In genomic region chr11:47327025-47327424, GRCh38 we compare ENCODE assay signal across 31 cellular contexts. TPM values are rescaled to one million over a fixed set of nuclear protein-coding genes. Genes with fewer than 3 reads are reported as not detected.
DNase-seq lines count a peak whose midpoint lies in the region; ATAC-seq, FAIRE-seq and TF ChIP-seq lines count a peak whose summit lies in the region.
"Had no signal": no experiment of that assay in that cellular context is flagged by ENCODE, and none has a peak within 500 bp of the region (broad histone marks: within the 10 kb centered on the region; RNA-seq: fewer than 3 reads in every experiment).

No MANE protein-coding gene starts in this region.

- TF ChIP-seq RAD21 in SK-N-SH (IDR thresholded peaks at IDR 0.05; ENCODE audit: low read length) (no peak), K562 (CRISPR knock-in tag; conservative IDR thresholded peaks at IDR 0.05 in 1 of 2, IDR thresholded peaks at IDR 0.05 in 1 of 2) (no peak)

- TF ChIP-seq CTCF in SK-N-SH (IDR thresholded peaks at IDR 0.05): no peak
- no peak for TF ChIP-seq CTCF in GM13977 (IDR thresholded peaks at IDR 0.05; ENCODE audit: extremely low read depth, insufficient read depth, missing control alignments)
- TF ChIP-seq CTCF in K562 (IDR thresholded peaks at IDR 0.05 in 2 of 3, conservative IDR thresholded peaks at IDR 0.05 in 1 of 3; ENCODE audit: insufficient read depth in 2 of 3, low read depth in 1 of 3, low read length in 3 of 3): no peak
- TF ChIP-seq CTCF in ovary (IDR thresholded peaks at IDR 0.05): no peak

- TF ChIP-seq POLR2A in K562 (conservative IDR thresholded peaks at IDR 0.05): no peak
- TF ChIP-seq POLR2A in ovary (IDR thresholded peaks at IDR 0.05): no peak

- H3K9me3 ChIP-seq in SK-N-SH: no peaks in the 10 kb centered on the region
- H3K9me3 ChIP-seq in K562 (replicated peaks; ENCODE audit: control insufficient read depth, insufficient read depth, low read depth, low read length): no peaks in the 10 kb centered on the region
- no peaks in the 10 kb centered on the region for H3K9me3 ChIP-seq in ovary
- H3K9me3 ChIP-seq: esophagus muscularis mucosa, gastrocnemius medialis, prostate gland, tibial artery had no signal

- H3K79me2 ChIP-seq in SK-N-SH (ENCODE audit: insufficient read depth) (no peaks in the 10 kb centered on the region), K562 (ENCODE audit: control insufficient read depth, insufficient read depth, low read length) (no peaks in the 10 kb centered on the region)

- peaks cover 0 to 19% (median 16%) of the 10 kb centered on the region in 3 donors for H3K4me1 Mint-ChIP-seq in naive B cell
- H3K4me1 Mint-ChIP-seq: GM23338, nephron had no signal

- H3K36me3 ChIP-seq in SK-N-SH (replicated peaks in 1 of 2; ENCODE audit: control insufficient read depth in 1 of 2, insufficient read depth in 2 of 2, low read length in 1 of 2): peaks cover 2 to 33% of the 10 kb centered on the region in 2 experiments
- peaks cover 30% of the 10 kb centered on the region; the same call in 2 of the 3 replicates for H3K36me3 ChIP-seq in K562 (ENCODE audit: control insufficient read depth, insufficient read depth, low read length)
- H3K36me3 ChIP-seq in ovary: no peaks in the 10 kb centered on the region

- no peaks in the 10 kb centered on the region for H3K27me3 ChIP-seq in SK-N-SH (ENCODE audit: insufficient read depth)
- no peaks in the 10 kb centered on the region for H3K27me3 ChIP-seq in K562 (ENCODE audit: control insufficient read depth in 2 of 2, insufficient read depth in 2 of 2, low read length in 2 of 2)
- H3K27me3 ChIP-seq in ovary: no peaks in the 10 kb centered on the region
- H3K27me3 ChIP-seq: esophagus muscularis mucosa, gastrocnemius medialis, tibial artery had no signal

- no peaks in the 10 kb centered on the region for H3F3A ChIP-seq in SK-N-SH (replicated peaks; ENCODE audit: insufficient read depth)

- no peaks in the 10 kb centered on the region for H3K27me3 Mint-ChIP-seq in naive B cell

- H3K27ac ChIP-seq in SK-N-SH (ENCODE audit: low read depth in 2 of 2, low read length in 1 of 2) (no peak overlapping the region), K562 (ENCODE audit: extremely low read depth, low read depth, low read length) (no peak overlapping the region), ovary (no peak overlapping the region)
- H3K27ac ChIP-seq: C4-2B, esophagus muscularis mucosa, KMS-11, prostate gland, tibial artery, WERI-Rb-1 had no signal

- no peak for TF ChIP-seq EP300 in SK-N-SH (IDR thresholded peaks at IDR 0.05; ENCODE audit: borderline replicate concordance in 1 of 2, low read depth in 1 of 2, low read length in 1 of 2)
- no peak for TF ChIP-seq EP300 in K562 (IDR thresholded peaks at IDR 0.05; ENCODE audit: low read length)
- no peak for TF ChIP-seq EP300 in ovary (IDR thresholded peaks at IDR 0.05)

- H3K4me2 ChIP-seq in SK-N-SH (no peak overlapping the region), K562 (ENCODE audit: insufficient read depth, low read length) (no peak overlapping the region)
- H3K4me2 ChIP-seq: GM23338, KMS-11 had no signal

- POLR2A ChIA-PET in SK-N-SH (lab: Yijun Ruan, JAX): no interaction called here
- POLR2A ChIA-PET in K562 (lab: Yijun Ruan, JAX): no interaction called here

- H3K9ac ChIP-seq in SK-N-SH (no peak overlapping the region), K562 (ENCODE audit: insufficient read depth in 1 of 2, low read depth in 2 of 2, low read length in 2 of 2) (no peak overlapping the region; a peak in 1 of 4 replicates)
- H3K9ac ChIP-seq: KMS-11 had no signal

- ATAC-seq in SK-N-SH treated with all-trans-retinoic acid at 6 μM for 48 hours (no peak), K562 (no peak), naive B cell (ENCODE audit: low read depth in 2 of 2) (no peak), GM18868 (IDR thresholded peaks at IDR 0.05; ENCODE audit: unreplicated experiment) (no peak)
- ATAC-seq: gastrocnemius medialis, GM12878, GM23338 had no signal

- DNase-seq in SK-N-SH: peak; percentile 21
- DNase-seq in GM13977 (ENCODE audit: low spot score): peak; percentile 12
- DNase-seq in K562 (ENCODE audit: extremely low read depth in 1 of 4, low spot score in 3 of 4): no peak
- no peak for DNase-seq in naive B cell
- no peak for DNase-seq in stimulated activated CD4-positive, alpha-beta T cell treated with anti-CD3 and anti-CD28 coated beads, Interleukin-4, amount 100 ng/mL, for 4 hours
- DNase-seq in ovary: no peak
- DNase-seq: ACHN; activated CD4-positive, alpha-beta T cell treated with anti-CD3 and anti-CD28 coated beads, Interleukin-2, amount 50 U/mL, for 1 hour; activated CD8-positive, alpha-beta memory T cell treated with anti-CD3 and anti-CD28 coated beads, Interleukin-2, amount 50 U/mL, for 48 hours; activated naive CD4-positive, alpha-beta T cell; anterior cingulate cortex; central memory CD4-positive, alpha-beta T cell; NCI-H2171 treated with DMSO at 0.1 percent for 48 hours; stimulated activated CD4-positive, alpha-beta T cell treated with anti-CD3 and anti-CD28 coated beads, Interleukin-1b, Interleukin-23, amount 100 ng/mL, for 48 hours; stimulated activated naive CD4-positive, alpha-beta T cell treated with Interleukin-2 at 50 U/mL for 16 hours; tibial artery; WERI-Rb-1 had no signal

- no peaks in the 10 kb centered on the region for H3K9me1 ChIP-seq in K562 (ENCODE audit: control insufficient read depth, insufficient read depth, low read length)

- peaks cover 7 to 27% of the 10 kb centered on the region in 2 donors for H3K36me3 Mint-ChIP-seq in naive B cell

- H3K4me3 ChIP-seq in SK-N-SH (ENCODE audit: low read depth in 2 of 2, low read length in 1 of 2) (no peak overlapping the region), K562 (no peak overlapping the region), ovary (no peak overlapping the region)
- H3K4me3 ChIP-seq: esophagus muscularis mucosa, gastrocnemius medialis, GM12878, GM23338, prostate gland, tibial artery had no signal

- in situ Hi-C loops in GM13977 (cut with MboI; ENCODE audit: low pct_unique_long_range_greater_than_20kb, low sequenced_read_pairs, unreplicated experiment) (no loop called here), K562 (cut with MboI) (no loop called here)

- no peak for FAIRE-seq in K562 (lab: Jason Lieb, UNC)
- FAIRE-seq: GM12878 had no signal

- WGBS in SK-N-SH (ENCODE audit: low lambda C conversion rate): 88% methylated on average over 3 of the region's 13 CpGs
- 93% methylated on average over 9 of the region's 13 CpGs for WGBS in K562 (ENCODE audit: insufficient coverage, low coverage, missing lambda C conversion rate)
- WGBS in ovary, 3 donors: 91 to 97% (median 93%) methylated on average over 13 of the region's 13 CpGs

- no peaks in the 10 kb centered on the region for H3K9me3 Mint-ChIP-seq in naive B cell
- H3K9me3 Mint-ChIP-seq: GM23338, nephron had no signal

- intact Hi-C loops in K562 (cut with micrococcal nuclease): no loop called here
- intact Hi-C loops in ovary (cut with DNase I): no loop called here

- H4K20me1 ChIP-seq in SK-N-SH (ENCODE audit: insufficient read depth) (no peaks in the 10 kb centered on the region), K562 (replicated peaks; ENCODE audit: control insufficient read depth, insufficient read depth, low read length) (no peaks in the 10 kb centered on the region)

- CTCF ChIA-PET in SK-N-SH (lab: Yijun Ruan, JAX) (interaction anchor here (1.1 kb wide), 1 partner anchor 27 kb away, joined by 3 read pairs; no protein-coding TSS in a partner anchor), K562 (lab: Yijun Ruan, JAX; ENCODE audit: low intra/inter-chr PET ratio) (no interaction called here)

- no peak overlapping the region for H3K4me3 Mint-ChIP-seq in naive B cell
- H3K4me3 Mint-ChIP-seq: GM23338, nephron had no signal

- H2AFZ ChIP-seq in SK-N-SH (ENCODE audit: low read depth) (no peak overlapping the region), K562 (ENCODE audit: low read depth, low read length) (no peak overlapping the region)
- H2AFZ ChIP-seq: GM23338 had no signal

- H3K27ac Mint-ChIP-seq in naive B cell: peak overlapping the region in 4 of 6 donors; percentile 51 to 63 (median 58)
- H3K27ac Mint-ChIP-seq: GM23338, nephron had no signal

- no TSS peak for BruUV-seq in K562 (replicated peaks; lab: Mats Ljungman, UMichigan)

- H3K4me1 ChIP-seq in SK-N-SH (ENCODE audit: control insufficient read depth in 1 of 2, insufficient read depth in 2 of 2, low read depth in 1 of 2, low read length in 1 of 2) (no peaks in the 10 kb centered on the region), K562 (replicated peaks in 1 of 2; ENCODE audit: control insufficient read depth in 2 of 2, insufficient read depth in 2 of 2, low read length in 2 of 2) (peaks cover 0 to 7% of the 10 kb centered on the region in 2 experiments; a peak in 1 of 5 replicates), ovary (ENCODE audit: insufficient read depth) (no peaks in the 10 kb centered on the region)
- H3K4me1 ChIP-seq: prostate gland had no signal

- no peaks in the 10 kb centered on the region for H3K9me2 ChIP-seq in SK-N-SH

RNA-seq across cellular contexts. Expression of gene MYBPC3, which starts 25.5 kb away (rescaled TPM):
- not detected in 2 replicates for polyA plus RNA-seq in SK-N-SH (2012; rRNA removed)
- not detected in 2 replicates for polyA plus RNA-seq in SK-N-SH (2012; cell fraction: cytosol; rRNA removed)
- not detected in 2 replicates for polyA plus RNA-seq in SK-N-SH (2012; cell fraction: nucleus; rRNA removed)
- total RNA-seq in K562 (2011; cell fraction: chromatin; rRNA removed; ENCODE audit: low replicate concordance): 0.12 TPM in 1 of 2 replicates, not detected in the other
- total RNA-seq in K562 (2011; cell fraction: nucleolus; rRNA removed): 0.13 TPM in 1 of 2 replicates, not detected in the other
- 0.07 TPM in 1 of 2 replicates, not detected in the other for total RNA-seq in K562 (2011; cell fraction: nucleoplasm; rRNA removed)
- total RNA-seq in K562 (2014; rRNA removed): not detected in 2 replicates
- not detected in 2 replicates for total RNA-seq in K562 (2014; rRNA removed; fragmentation: Illumina TruSeq; extraction: Trizol)
- total RNA-seq in K562 (2015; rRNA removed; fragmentation: Illumina TruSeq; extraction: Trizol): not detected in 2 replicates
- total RNA-seq in K562 (2021): not detected in 2 replicates
- polyA plus RNA-seq in K562 (2011; rRNA removed): 0.07 TPM in 1 of 2 replicates, not detected in the other
- polyA plus RNA-seq in K562 (2011; cell fraction: cytosol; rRNA removed): 0.03 and 0.04 TPM in 2 replicates
- polyA plus RNA-seq in K562 (2011; cell fraction: nucleus; rRNA removed): 0.13 and 0.31 TPM in 2 replicates
- 0.06 TPM in 1 of 2 replicates, not detected in the other for polyA plus RNA-seq in K562 (2012)
- not detected in 2 replicates for polyA plus RNA-seq in K562 (2014; fragmentation: Illumina TruSeq; extraction: Trizol)
- polyA plus RNA-seq in K562 (2014; fragmentation: Nextera tagmentation; extraction: Ambion mirVana): not detected
- 0.01 TPM in 1 of 2 replicates, not detected in the other for polyA plus RNA-seq in K562 (2014; rRNA removed)
- not detected in 2 replicates for polyA minus RNA-seq in K562 (2011; rRNA and poly(A)+ RNA removed)
- not detected in 2 replicates for polyA minus RNA-seq in K562 (2011; cell fraction: cytosol; rRNA and poly(A)+ RNA removed)
- polyA minus RNA-seq in K562 (2011; cell fraction: nucleus; rRNA and poly(A)+ RNA removed): not detected in 2 replicates
- not detected for polyA plus RNA-seq in naive B cell (ENCODE audit: low read depth in 6 of 6)
- under 1 TPM in 3 of 7 donors, not detected in 4; 0.18 to 0.40 (median 0.32) TPM for total RNA-seq in ovary
- polyA plus RNA-seq in ovary: under 1 TPM; 0.05 to 0.22 TPM
- total RNA-seq: GM12878; GM23338; HT-29; kidney epithelial cell; SK-MEL-5; T-helper 2 cell treated with Interferon-gamma antibody and Interleukin-4, amounts not matched to agents 100 ng/mL and 5 ng/mL, for 36 hours had no signal
- polyA plus RNA-seq: GM23338 had no signal

RNA-seq across cellular contexts. Expression of gene SPI1, which starts 51.3 kb away (rescaled TPM):
- 0.19 TPM in 1 of 2 replicates, not detected in the other for polyA plus RNA-seq in SK-N-SH (2012; rRNA removed)
- polyA plus RNA-seq in SK-N-SH (2012; cell fraction: cytosol; rRNA removed): 0.08 and 0.09 TPM in 2 replicates
- 0.06 and 0.31 TPM in 2 replicates for polyA plus RNA-seq in SK-N-SH (2012; cell fraction: nucleus; rRNA removed)
- 12.0 and 16.1 TPM in 2 replicates for total RNA-seq in K562 (2011; cell fraction: chromatin; rRNA removed; ENCODE audit: low replicate concordance)
- total RNA-seq in K562 (2011; cell fraction: nucleolus; rRNA removed): 11.0 and 11.2 TPM in 2 replicates
- total RNA-seq in K562 (2011; cell fraction: nucleoplasm; rRNA removed): 18.0 and 31.5 TPM in 2 replicates
- 23.4 and 32.6 TPM in 2 replicates for total RNA-seq in K562 (2014; rRNA removed)
- total RNA-seq in K562 (2014; rRNA removed; fragmentation: Illumina TruSeq; extraction: Trizol): 2.8 and 3.2 TPM in 2 replicates
- total RNA-seq in K562 (2015; rRNA removed; fragmentation: Illumina TruSeq; extraction: Trizol): 10.3 and 12.5 TPM in 2 replicates
- 30.7 and 33.7 TPM in 2 replicates for total RNA-seq in K562 (2021)
- 8.6 and 28.6 TPM in 2 replicates for polyA plus RNA-seq in K562 (2011; rRNA removed)
- 28.0 and 35.1 TPM in 2 replicates for polyA plus RNA-seq in K562 (2011; cell fraction: cytosol; rRNA removed)
- polyA plus RNA-seq in K562 (2011; cell fraction: nucleus; rRNA removed): 24.3 and 25.6 TPM in 2 replicates
- 20.6 and 54.3 TPM in 2 replicates for polyA plus RNA-seq in K562 (2012)
- 16.0 and 32.1 TPM in 2 replicates for polyA plus RNA-seq in K562 (2014; fragmentation: Illumina TruSeq; extraction: Trizol)
- polyA plus RNA-seq in K562 (2014; fragmentation: Nextera tagmentation; extraction: Ambion mirVana): under 1 TPM; 0.10 to 0.11 TPM
- polyA plus RNA-seq in K562 (2014; rRNA removed): 16.2 and 21.9 TPM in 2 replicates
- polyA minus RNA-seq in K562 (2011; rRNA and poly(A)+ RNA removed): 21.0 and 25.6 TPM in 2 replicates
- polyA minus RNA-seq in K562 (2011; cell fraction: cytosol; rRNA and poly(A)+ RNA removed): 22.7 and 32.9 TPM in 2 replicates
- 6.5 and 12.0 TPM in 2 replicates for polyA minus RNA-seq in K562 (2011; cell fraction: nucleus; rRNA and poly(A)+ RNA removed)
- 10 to 100 TPM; 42.8 to 74.6 (median 51.7) TPM for polyA plus RNA-seq in naive B cell (ENCODE audit: low read depth in 6 of 6)
- total RNA-seq in ovary: 10 to 100 TPM in 2 of 7 donors, 1 to 10 TPM in 5; 5.1 to 21.5 (median 8.5) TPM
- 1 to 10 TPM; 3.9 to 6.8 TPM for polyA plus RNA-seq in ovary
- total RNA-seq: GM23338; HT-29; kidney epithelial cell; SK-MEL-5; T-helper 2 cell treated with Interferon-gamma antibody and Interleukin-4, amounts not matched to agents 100 ng/mL and 5 ng/mL, for 36 hours had no signal

RNA-seq across cellular contexts. Expression of gene MADD, which starts 57.1 kb away (rescaled TPM):
- polyA plus RNA-seq in SK-N-SH (2012; rRNA removed) (10.6 and 16.4 TPM in 2 replicates), K562 (2011; rRNA removed) (37.0 and 54.1 TPM in 2 replicates), K562 (2014; fragmentation: Illumina TruSeq; extraction: Trizol) (41.6 and 41.9 TPM in 2 replicates), K562 (2014; fragmentation: Nextera tagmentation; extraction: Ambion mirVana) (1 to 10 TPM in 1 of 2 experiments, under 1 TPM in 1; 0.68 to 3.2 TPM), K562 (2014; rRNA removed) (43.4 and 47.6 TPM in 2 replicates), naive B cell (ENCODE audit: low read depth in 6 of 6) (10 to 100 TPM; 12.1 to 24.8 (median 16.4) TPM), ovary (10 to 100 TPM; 20.3 to 35.4 TPM)
- 9.1 and 11.6 TPM in 2 replicates for polyA plus RNA-seq in SK-N-SH (2012; cell fraction: cytosol; rRNA removed)
- 53.5 and 82.5 TPM in 2 replicates for polyA plus RNA-seq in SK-N-SH (2012; cell fraction: nucleus; rRNA removed)
- 267 and 427 TPM in 2 replicates for total RNA-seq in K562 (2011; cell fraction: chromatin; rRNA removed; ENCODE audit: low replicate concordance)
- total RNA-seq in K562 (2011; cell fraction: nucleolus; rRNA removed): 135 and 141 TPM in 2 replicates
- 157 and 178 TPM in 2 replicates for total RNA-seq in K562 (2011; cell fraction: nucleoplasm; rRNA removed)
- total RNA-seq in K562 (2014; rRNA removed) (33.6 and 34.4 TPM in 2 replicates), K562 (2014; rRNA removed; fragmentation: Illumina TruSeq; extraction: Trizol) (22.2 and 22.6 TPM in 2 replicates), K562 (2015; rRNA removed; fragmentation: Illumina TruSeq; extraction: Trizol) (28.7 and 34.3 TPM in 2 replicates), K562 (2021) (53.6 and 57.6 TPM in 2 replicates), ovary (10 to 100 TPM; 29.7 to 53.5 (median 40.1) TPM)
- 37.6 and 44.5 TPM in 2 replicates for polyA plus RNA-seq in K562 (2011; cell fraction: cytosol; rRNA removed)
- polyA plus RNA-seq in K562 (2011; cell fraction: nucleus; rRNA removed): 196 and 230 TPM in 2 replicates
- 39.6 and 44.4 TPM in 2 replicates for polyA plus RNA-seq in K562 (2012)
- 47.0 and 48.6 TPM in 2 replicates for polyA minus RNA-seq in K562 (2011; rRNA and poly(A)+ RNA removed)
- 37.4 and 47.8 TPM in 2 replicates for polyA minus RNA-seq in K562 (2011; cell fraction: cytosol; rRNA and poly(A)+ RNA removed)
- 52.0 and 80.3 TPM in 2 replicates for polyA minus RNA-seq in K562 (2011; cell fraction: nucleus; rRNA and poly(A)+ RNA removed)

Comparison
In these comparisons a context has a peak if more than half of its experiments do, and no peak if none do; other contexts are left out.
1. DNase-seq: peak in SK-N-SH (single experiment) and GM13977 (single experiment); none in K562 (0 of 4), naive B cell (single experiment), stimulated activated CD4-positive, alpha-beta T cell treated with anti-CD3 and anti-CD28 coated beads, Interleukin-4, amount 100 ng/mL, for 4 hours (0 of 2) and ovary (0 of 5).